ENCODE assay signal across 2 cellular contexts in the genomic region with DNA sequence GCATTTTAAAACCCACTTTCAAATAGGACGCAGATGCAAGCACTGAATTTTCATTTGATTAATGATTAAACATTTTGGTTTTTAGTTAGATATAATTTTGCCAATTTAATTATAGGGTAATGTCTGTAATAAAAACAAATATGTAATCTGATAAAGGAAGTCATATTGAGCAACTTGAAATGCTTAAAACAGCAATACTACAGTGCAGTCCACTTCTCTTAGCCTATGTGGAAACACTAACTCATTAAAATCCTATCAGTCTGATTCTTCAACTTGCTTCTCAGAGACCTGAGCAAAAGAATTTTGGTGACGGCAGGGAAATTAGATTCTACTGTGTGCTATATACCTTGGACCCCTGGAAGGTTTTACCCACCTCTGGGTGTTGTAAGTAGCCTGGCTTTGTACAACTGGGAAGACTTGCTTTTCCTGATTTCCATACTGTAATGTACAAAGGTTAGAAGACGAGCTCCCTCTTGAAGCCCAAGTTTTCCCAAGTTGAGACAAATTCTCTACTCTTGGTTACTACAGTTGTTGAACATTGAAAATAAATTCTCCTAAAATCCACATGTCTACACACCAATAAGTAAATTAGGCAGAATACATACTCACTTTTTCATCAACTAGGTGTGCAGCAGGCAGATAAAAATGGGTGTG.
TF ChIP-seq lines count a peak whose summit lies in the region.

No MANE protein-coding gene starts in this region.

TF ChIP-seq in SK-N-SH, 30 proteins besides CTCF, POLR2A, EP300 and RAD21 (continued from another document):
- TF ChIP-seq, protein P1, sequence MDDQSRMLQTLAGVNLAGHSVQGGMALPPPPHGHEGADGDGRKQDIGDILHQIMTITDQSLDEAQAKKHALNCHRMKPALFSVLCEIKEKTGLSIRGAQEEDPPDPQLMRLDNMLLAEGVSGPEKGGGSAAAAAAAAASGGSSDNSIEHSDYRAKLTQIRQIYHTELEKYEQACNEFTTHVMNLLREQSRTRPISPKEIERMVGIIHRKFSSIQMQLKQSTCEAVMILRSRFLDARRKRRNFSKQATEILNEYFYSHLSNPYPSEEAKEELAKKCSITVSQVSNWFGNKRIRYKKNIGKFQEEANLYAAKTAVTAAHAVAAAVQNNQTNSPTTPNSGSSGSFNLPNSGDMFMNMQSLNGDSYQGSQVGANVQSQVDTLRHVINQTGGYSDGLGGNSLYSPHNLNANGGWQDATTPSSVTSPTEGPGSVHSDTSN (IDR thresholded peaks at IDR 0.05) = no peak
- TF ChIP-seq FOSL2 (IDR thresholded peaks at IDR 0.05; ENCODE audit: borderline replicate concordance, low read depth) = no peak
TF ChIP-seq in SK-N-SH: peak in this region for 0.

TF ChIP-seq in SK-N-SH treated with all-trans-retinoic acid at 6 μM for 48 hours, 23 proteins besides CTCF, POLR2A, EP300 and RAD21 (continued from another document):
- TF ChIP-seq ZFP30 (CRISPR knock-in tag; IDR thresholded peaks at IDR 0.05) (no peak), ZNF565 (CRISPR knock-in tag; conservative IDR thresholded peaks at IDR 0.05; ENCODE audit: low read depth) (no peak), POU6F1 (CRISPR knock-in tag; IDR thresholded peaks at IDR 0.05; ENCODE audit: borderline replicate concordance, low read depth) (no peak), TCF4 (CRISPR knock-in tag; IDR thresholded peaks at IDR 0.05; ENCODE audit: borderline replicate concordance) (no peak), GLIS3 (CRISPR knock-in tag; IDR thresholded peaks at IDR 0.05) (no peak), SNAI2 (CRISPR knock-in tag; IDR thresholded peaks at IDR 0.05) (no peak), ZC3H10 (CRISPR knock-in tag; IDR thresholded peaks at IDR 0.05) (no peak), TOX (CRISPR knock-in tag; IDR thresholded peaks at IDR 0.05; ENCODE audit: borderline replicate concordance) (no peak), CSDC2 (CRISPR knock-in tag; IDR thresholded peaks at IDR 0.05) (no peak), RARB (CRISPR knock-in tag; IDR thresholded peaks at IDR 0.05) (no peak), OSR1 (CRISPR knock-in tag; IDR thresholded peaks at IDR 0.05) (no peak)
- TF ChIP-seq, protein P2, sequence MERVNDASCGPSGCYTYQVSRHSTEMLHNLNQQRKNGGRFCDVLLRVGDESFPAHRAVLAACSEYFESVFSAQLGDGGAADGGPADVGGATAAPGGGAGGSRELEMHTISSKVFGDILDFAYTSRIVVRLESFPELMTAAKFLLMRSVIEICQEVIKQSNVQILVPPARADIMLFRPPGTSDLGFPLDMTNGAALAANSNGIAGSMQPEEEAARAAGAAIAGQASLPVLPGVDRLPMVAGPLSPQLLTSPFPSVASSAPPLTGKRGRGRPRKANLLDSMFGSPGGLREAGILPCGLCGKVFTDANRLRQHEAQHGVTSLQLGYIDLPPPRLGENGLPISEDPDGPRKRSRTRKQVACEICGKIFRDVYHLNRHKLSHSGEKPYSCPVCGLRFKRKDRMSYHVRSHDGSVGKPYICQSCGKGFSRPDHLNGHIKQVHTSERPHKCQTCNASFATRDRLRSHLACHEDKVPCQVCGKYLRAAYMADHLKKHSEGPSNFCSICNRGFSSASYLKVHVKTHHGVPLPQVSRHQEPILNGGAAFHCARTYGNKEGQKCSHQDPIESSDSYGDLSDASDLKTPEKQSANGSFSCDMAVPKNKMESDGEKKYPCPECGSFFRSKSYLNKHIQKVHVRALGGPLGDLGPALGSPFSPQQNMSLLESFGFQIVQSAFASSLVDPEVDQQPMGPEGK (CRISPR knock-in tag; IDR thresholded peaks at IDR 0.05; ENCODE audit: borderline replicate concordance) = no peak
- TF ChIP-seq, protein P3, sequence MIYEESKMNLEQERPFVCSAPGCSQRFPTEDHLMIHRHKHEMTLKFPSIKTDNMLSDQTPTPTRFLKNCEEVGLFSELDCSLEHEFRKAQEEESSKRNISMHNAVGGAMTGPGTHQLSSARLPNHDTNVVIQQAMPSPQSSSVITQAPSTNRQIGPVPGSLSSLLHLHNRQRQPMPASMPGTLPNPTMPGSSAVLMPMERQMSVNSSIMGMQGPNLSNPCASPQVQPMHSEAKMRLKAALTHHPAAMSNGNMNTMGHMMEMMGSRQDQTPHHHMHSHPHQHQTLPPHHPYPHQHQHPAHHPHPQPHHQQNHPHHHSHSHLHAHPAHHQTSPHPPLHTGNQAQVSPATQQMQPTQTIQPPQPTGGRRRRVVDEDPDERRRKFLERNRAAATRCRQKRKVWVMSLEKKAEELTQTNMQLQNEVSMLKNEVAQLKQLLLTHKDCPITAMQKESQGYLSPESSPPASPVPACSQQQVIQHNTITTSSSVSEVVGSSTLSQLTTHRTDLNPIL (CRISPR knock-in tag; IDR thresholded peaks at IDR 0.05; ENCODE audit: low read depth) = no peak
TF ChIP-seq in SK-N-SH treated with all-trans-retinoic acid at 6 μM for 48 hours: peak in this region for 0.
